In genomic region chr5:117982691-117983090, GRCh38 we compare ENCODE assay signal across 19 cellular contexts.
DNase-seq lines count a peak whose midpoint lies in the region; ATAC-seq, FAIRE-seq and TF ChIP-seq lines count a peak whose summit lies in the region.
"Had no signal": no experiment of that assay in that cellular context is flagged by ENCODE, and none has a peak within 500 bp of the region (broad histone marks: within the 10 kb centered on the region; RNA-seq: fewer than 3 reads in every experiment).

No MANE protein-coding gene starts in this region.

- H3K4me1 ChIP-seq in HepG2 (ENCODE audit: insufficient read depth, low read length) = no peaks in the 10 kb centered on the region

- no peak overlapping the region for H3K27ac Mint-ChIP-seq in activated CD8-positive, alpha-beta memory T cell treated with anti-CD3 and anti-CD28 coated beads, Interleukin-2, amount 10 ng/mL, durations not matched to agents 7 days and 5 days

- H3K9me3 Mint-ChIP-seq in activated CD8-positive, alpha-beta memory T cell treated with anti-CD3 and anti-CD28 coated beads, Interleukin-2, amount 10 ng/mL, durations not matched to agents 7 days and 5 days (ENCODE audit: low read depth) = peaks cover 2% of the 10 kb centered on the region

- no peak for TF ChIP-seq POLR2A in HepG2 (IDR thresholded peaks at IDR 0.05; ENCODE audit: insufficient read depth in 1 of 2, low read depth in 2 of 2, low read length in 2 of 2)

- no peak overlapping the region for H3K27ac ChIP-seq in HepG2 (ENCODE audit: extremely low read length, insufficient read depth, low read length)

- H3K36me3 Mint-ChIP-seq in activated CD8-positive, alpha-beta memory T cell treated with anti-CD3 and anti-CD28 coated beads, Interleukin-2, amount 10 ng/mL, durations not matched to agents 7 days and 5 days = no peaks in the 10 kb centered on the region

- no peak for TF ChIP-seq RAD21 in HepG2 (CRISPR knock-in tag; IDR thresholded peaks at IDR 0.05)

- no peaks in the 10 kb centered on the region for H3K27me3 Mint-ChIP-seq in activated CD8-positive, alpha-beta memory T cell treated with anti-CD3 and anti-CD28 coated beads, Interleukin-2, amount 10 ng/mL, durations not matched to agents 7 days and 5 days

- BruUV-seq in HepG2 (replicated peaks; lab: Mats Ljungman, UMichigan) = no TSS peak

- WGBS in HepG2 (ENCODE audit: low lambda C conversion rate) = 6% methylated on average over 2 of the region's 2 CpGs

- no peak for FAIRE-seq in HepG2 (lab: Jason Lieb, UNC)
- FAIRE-seq: GM12891 had no signal

- H3K4me3 ChIP-seq in HepG2 (replicated peaks in 1 of 3; ENCODE audit: insufficient read depth in 1 of 3, low read depth in 2 of 3, low read length in 3 of 3) = no peak overlapping the region

- in situ Hi-C loops in HepG2 (cut with HindIII; ENCODE audit: extremely low pct_ligation_motif_present, low pct_unique_long_range_greater_than_20kb) = no loop called here

- no peaks in the 10 kb centered on the region for H3K9me3 ChIP-seq in HepG2 (ENCODE audit: low read length)

- POLR2A ChIA-PET in HepG2 (lab: Yijun Ruan, JAX) = no interaction called here

- intact Hi-C loops in Right ventricle myocardium inferior (cut with DNase I) (no loop called here), HepG2 (cut with micrococcal nuclease; ENCODE audit: unreplicated experiment) (no loop called here)

- H3K36me3 ChIP-seq in HepG2 (replicated peaks in 1 of 2; ENCODE audit: control insufficient read depth in 1 of 2, insufficient read depth in 2 of 2, low read length in 2 of 2) = no peaks in the 10 kb centered on the region

- CTCF ChIA-PET in activated CD8-positive, alpha-beta memory T cell treated with anti-CD3 and anti-CD28 coated beads, Interleukin-2, amount 10 ng/mL, durations not matched to agents 7 days and 5 days (lab: Charles Lee) = no interaction called here
- CTCF ChIA-PET in HepG2 (lab: Yijun Ruan, JAX; ENCODE audit: low intra/inter-chr PET ratio, low total read pairs) = no interaction called here

- no peak for TF ChIP-seq CTCF in HepG2 (CRISPR knock-in tag; IDR thresholded peaks at IDR 0.05)

- no peak overlapping the region for H3K4me2 ChIP-seq in HepG2 (ENCODE audit: low read depth, low read length)

- H3K4me3 Mint-ChIP-seq in activated CD8-positive, alpha-beta memory T cell treated with anti-CD3 and anti-CD28 coated beads, Interleukin-2, amount 10 ng/mL, durations not matched to agents 7 days and 5 days = no peak overlapping the region

- no peak for ATAC-seq in activated CD8-positive, alpha-beta memory T cell treated with anti-CD3 and anti-CD28 coated beads, Interleukin-2, amount 10 ng/mL, durations not matched to agents 7 days and 5 days
- no peak for ATAC-seq in Right ventricle myocardium inferior
- no peak for ATAC-seq in HepG2
- ATAC-seq: SK-N-SH treated with all-trans-retinoic acid at 6 μM for 48 hours had no signal

- no peaks in the 10 kb centered on the region for H3K4me1 Mint-ChIP-seq in activated CD8-positive, alpha-beta memory T cell treated with anti-CD3 and anti-CD28 coated beads, Interleukin-2, amount 10 ng/mL, durations not matched to agents 7 days and 5 days

- no peaks in the 10 kb centered on the region for H4K20me1 ChIP-seq in HepG2 (ENCODE audit: insufficient read depth, low read length)

- H3K27me3 ChIP-seq in HepG2 (ENCODE audit: control insufficient read depth in 1 of 2, insufficient read depth in 2 of 2, low read length in 2 of 2) = no peaks in the 10 kb centered on the region

- H2AFZ ChIP-seq in HepG2 (ENCODE audit: low read length) = no peak overlapping the region

- H3K9ac ChIP-seq in HepG2 (ENCODE audit: insufficient read depth, low read depth, low read length) = no peak overlapping the region

- DNase-seq in EH (ENCODE audit: low read depth) (peak; percentile 12), NCI-H69 (lab: John Stamatoyannopoulos, UW) (peak; percentile 22), cerebellar cortex (ENCODE audit: low spot score) (peak; percentile 57), iPS-NIHi7 (ENCODE audit: extremely low spot score) (peak; percentile 37), Right ventricle myocardium inferior (ENCODE audit: missing footprints) (no peak), HepG2 (ENCODE audit: low spot score) (no peak)
- DNase-seq in activated CD8-positive, alpha-beta memory T cell treated with anti-CD3 and anti-CD28 coated beads, Interleukin-2, amount 10 ng/mL, durations not matched to agents 7 days and 5 days = no peak
- no peak for DNase-seq in activated CD4-positive, alpha-beta T cell treated with anti-CD3 and anti-CD28 coated beads, Interleukin-2, amount 50 U/mL, for 48 hours
- DNase-seq: 8988T, COR-L47, DMS153, KBM-7, NCI-H1092 treated with DMSO at 0.1 percent for 48 hours, NCI-H1694, NCI-H345, NCI-H526 treated with DMSO at 0.1 percent for 48 hours, SHP77 had no signal

- no peak for TF ChIP-seq EP300 in HepG2 (IDR thresholded peaks at IDR 0.05; ENCODE audit: low read depth in 2 of 2, low read length in 2 of 2)
- TF ChIP-seq EP300 in HepG2 (CRISPR knock-in tag; IDR thresholded peaks at IDR 0.05; ENCODE audit: borderline replicate concordance) = no peak

- H3K79me2 ChIP-seq in HepG2 (ENCODE audit: insufficient read depth, low read length) = no peaks in the 10 kb centered on the region

TF ChIP-seq in HepG2, 621 proteins besides CTCF, POLR2A, EP300 and RAD21:
- TF ChIP-seq ZNF614 (CRISPR knock-in tag; IDR thresholded peaks at IDR 0.05; ENCODE audit: borderline replicate concordance) (no peak), ZNF142 (CRISPR knock-in tag; IDR thresholded peaks at IDR 0.05) (no peak), ZNF687 (CRISPR knock-in tag; IDR thresholded peaks at IDR 0.05) (no peak), ZNF616 (CRISPR knock-in tag; IDR thresholded peaks at IDR 0.05; ENCODE audit: low read depth) (no peak), KAT8 (CRISPR knock-in tag; IDR thresholded peaks at IDR 0.05) (no peak), DNMT1 (CRISPR knock-in tag; IDR thresholded peaks at IDR 0.05) (no peak), ZNF496 (CRISPR knock-in tag; IDR thresholded peaks at IDR 0.05; ENCODE audit: insufficient replicate concordance) (no peak)

Comparison
In these comparisons a context has a peak if more than half of its experiments do, and no peak if none do; other contexts are left out.
1. DNase-seq: peak in EH (single experiment), NCI-H69 (single experiment), cerebellar cortex (single experiment) and iPS-NIHi7 (single experiment); none in activated CD8-positive, alpha-beta memory T cell treated with anti-CD3 and anti-CD28 coated beads, Interleukin-2, amount 10 ng/mL, durations not matched to agents 7 days and 5 days (single experiment), Right ventricle myocardium inferior (single experiment), activated CD4-positive, alpha-beta T cell treated with anti-CD3 and anti-CD28 coated beads, Interleukin-2, amount 50 U/mL, for 48 hours (0 of 2) and HepG2 (single experiment).